9 cellular contexts compared by ENCODE assay signal in the genomic region with DNA sequence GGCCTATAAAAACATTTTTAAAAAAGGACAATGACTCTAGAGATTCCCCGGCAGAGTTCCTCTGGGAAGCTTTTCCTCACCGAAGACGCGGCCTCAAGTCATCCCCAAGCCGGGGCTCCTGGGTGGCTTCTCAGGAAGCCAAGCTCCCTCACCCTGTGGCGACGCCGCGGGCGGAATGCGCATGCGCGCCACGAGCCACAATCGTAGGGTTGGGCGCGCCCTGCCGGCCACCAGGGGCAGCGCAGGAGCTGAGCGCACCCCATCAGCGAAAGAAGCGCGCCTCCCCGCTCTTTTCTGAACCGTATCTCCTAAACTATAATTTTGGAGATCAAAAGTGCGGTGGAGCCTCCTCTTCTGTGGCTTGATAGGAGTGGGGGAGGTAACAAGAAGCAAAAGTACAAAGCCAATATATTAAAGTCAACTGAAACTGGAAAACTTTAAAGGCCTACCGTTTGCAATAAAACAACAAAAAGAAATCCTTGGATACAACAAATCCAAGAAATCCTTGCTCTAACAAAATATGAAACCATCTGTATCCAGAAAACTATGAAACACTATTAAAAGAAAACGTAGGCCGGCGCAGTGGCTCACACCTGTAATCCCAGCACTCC. TPM values are rescaled to one million over a fixed set of nuclear protein-coding genes. Genes with fewer than 3 reads are reported as not detected.
DNase-seq lines count a peak whose midpoint lies in the region; ATAC-seq, FAIRE-seq and TF ChIP-seq lines count a peak whose summit lies in the region.
"Had no signal": no experiment of that assay in that cellular context is flagged by ENCODE, and none has a peak within 500 bp of the region (broad histone marks: within the 10 kb centered on the region; RNA-seq: fewer than 3 reads in every experiment).

No MANE protein-coding gene starts in this region.

- H3K36me3 ChIP-seq in endothelial cell of umbilical vein (ENCODE audit: control insufficient read depth in 2 of 2, extremely low read depth in 1 of 2, insufficient read depth in 2 of 2, low read length in 2 of 2): no peaks in the 10 kb centered on the region

- peak; percentile 94 for DNase-seq in H9
- peak; percentile 92 for DNase-seq in activated CD8-positive, alpha-beta memory T cell treated with anti-CD3 and anti-CD28 coated beads, Interleukin-2, amount 10 ng/mL, durations not matched to agents 7 days and 5 days
- peak; percentile 38 for DNase-seq in endothelial cell of umbilical vein (ENCODE audit: low read depth, low spot score)
- DNase-seq in naive thymus-derived CD8-positive, alpha-beta T cell: peak; percentile 83 to 97 (median 91)
- DNase-seq in stimulated activated effector memory CD8-positive, alpha-beta T cell treated with anti-CD3 and anti-CD28 coated beads, Interleukin-12 subunit alpha, Interleukin-12 subunit beta, amount 100 ng/mL, for 72 hours (ENCODE audit: low spot score in 2 of 2): peak; percentile 91 to 93
- DNase-seq in NCI-H526 treated with DMSO at 0.1 percent for 48 hours (lab: John Stamatoyannopoulos, UW): no peak

- H2BK120ac ChIP-seq in H9 (ENCODE audit: low read depth, low read length, poor library complexity, severe bottlenecking): no peak overlapping the region

- H3K4me3 Mint-ChIP-seq in H9: peak overlapping the region; percentile 37 to 57; a peak in 2 of 5 replicates
- no peak overlapping the region for H3K4me3 Mint-ChIP-seq in activated CD8-positive, alpha-beta memory T cell treated with anti-CD3 and anti-CD28 coated beads, Interleukin-2, amount 10 ng/mL, durations not matched to agents 7 days and 5 days
- H3K4me3 Mint-ChIP-seq in naive thymus-derived CD8-positive, alpha-beta T cell: peak overlapping the region; percentile 57 to 86 (median 75)
- peak overlapping the region; percentile 30 for H3K4me3 Mint-ChIP-seq in stimulated activated effector memory CD8-positive, alpha-beta T cell treated with anti-CD3 and anti-CD28 coated beads, Interleukin-12 subunit alpha, Interleukin-12 subunit beta, amount 100 ng/mL, for 72 hours

- POLR2A ChIA-PET in endothelial cell of umbilical vein (lab: Charles Lee): no interaction called here
- POLR2A ChIA-PET in naive thymus-derived CD8-positive, alpha-beta T cell (lab: Charles Lee): interaction anchor here (0.6 to 5.8 kb wide), 14 partner anchors 16 to 143 kb away, joined by 3 to 48 read pairs (median 6); partner anchors contain the start of genes CHFR and GOLGA3

- H3K23me2 ChIP-seq in H9 (ENCODE audit: insufficient read length, low read depth, low read length, poor library complexity, severe bottlenecking): peaks cover 7% of the 10 kb centered on the region

- no peak overlapping the region for H3K4me3 ChIP-seq in endothelial cell of umbilical vein (replicated peaks in 1 of 3; ENCODE audit: insufficient read depth in 1 of 3, low read depth in 1 of 3, low read length in 3 of 3)

- H2BK20ac ChIP-seq in H9 (ENCODE audit: low read depth, low read length, poor library complexity, severe bottlenecking): no peak overlapping the region

- no peak overlapping the region for H3K4ac ChIP-seq in H9 (ENCODE audit: low read depth, low read length)

- H3K27me3 ChIP-seq in H9 (ENCODE audit: insufficient read depth, low read length) (no peaks in the 10 kb centered on the region), endothelial cell of umbilical vein (ENCODE audit: control insufficient read depth in 2 of 2, insufficient read depth in 2 of 2, low read length in 2 of 2) (peaks cover 3 to 17% of the 10 kb centered on the region in 2 experiments)

- no TSS peak for BruUV-seq in endothelial cell of umbilical vein (replicated peaks; lab: Mats Ljungman, UMichigan)

- CTCF ChIA-PET in activated CD8-positive, alpha-beta memory T cell treated with anti-CD3 and anti-CD28 coated beads, Interleukin-2, amount 10 ng/mL, durations not matched to agents 7 days and 5 days (lab: Charles Lee): interaction anchor here (0.5 to 2.3 kb wide), 39 partner anchors 12 to 276 kb away, joined by 3 to 19 read pairs (median 4); partner anchors contain the start of genes CHFR, GOLGA3, ZNF10 and ZNF26
- CTCF ChIA-PET in endothelial cell of umbilical vein (lab: Charles Lee): interaction anchor here (1.0 to 1.8 kb wide), 10 partner anchors 13 to 136 kb away, joined by 3 to 6 read pairs (median 4); partner anchors contain the start of genes CHFR and GOLGA3

- H2AK5ac ChIP-seq in H9 (ENCODE audit: insufficient read length, low read length): no peak overlapping the region

- H3K79me1 ChIP-seq in H9 (ENCODE audit: insufficient read depth, low read depth, low read length, poor library complexity, severe bottlenecking): no peaks in the 10 kb centered on the region

- no peak overlapping the region for H4K8ac ChIP-seq in H9 (replicated peaks; ENCODE audit: insufficient read length, low read depth, low read length)

- peaks cover 2% of the 10 kb centered on the region for H4K20me1 ChIP-seq in H9 (ENCODE audit: control insufficient read depth, insufficient read depth, insufficient read length)
- no peaks in the 10 kb centered on the region for H4K20me1 ChIP-seq in endothelial cell of umbilical vein (replicated peaks; ENCODE audit: control insufficient read depth, extremely low read depth, insufficient read depth, low read length)

- peaks cover 30% of the 10 kb centered on the region for H3K27me3 Mint-ChIP-seq in H9 (ENCODE audit: low read depth)
- H3K27me3 Mint-ChIP-seq in activated CD8-positive, alpha-beta memory T cell treated with anti-CD3 and anti-CD28 coated beads, Interleukin-2, amount 10 ng/mL, durations not matched to agents 7 days and 5 days: peaks cover 15% of the 10 kb centered on the region
- H3K27me3 Mint-ChIP-seq in naive thymus-derived CD8-positive, alpha-beta T cell: peaks cover 0 to 3% (median 0%) of the 10 kb centered on the region in 5 donors

- no peak overlapping the region for H3K27ac ChIP-seq in H9 (ENCODE audit: insufficient read length, low read depth, low read length)
- H3K27ac ChIP-seq in endothelial cell of umbilical vein (ENCODE audit: insufficient read depth, low read depth, low read length): no peak overlapping the region

- H3K9me1 ChIP-seq in endothelial cell of umbilical vein (replicated peaks; ENCODE audit: control insufficient read depth, extremely low read depth, insufficient read depth, low read length): no peaks in the 10 kb centered on the region

- H3K9ac ChIP-seq in H9 (ENCODE audit: extremely low read depth, insufficient read length, low read length) (no peak overlapping the region), endothelial cell of umbilical vein (replicated peaks; ENCODE audit: extremely low read depth, insufficient read depth, low read length) (no peak overlapping the region)

- ATAC-seq in activated CD8-positive, alpha-beta memory T cell treated with anti-CD3 and anti-CD28 coated beads, Interleukin-2, amount 10 ng/mL, durations not matched to agents 7 days and 5 days: peak; percentile 14
- ATAC-seq in naive thymus-derived CD8-positive, alpha-beta T cell: peak; percentile 8 to 21
- peak; percentile 35 for ATAC-seq in stimulated activated effector memory CD8-positive, alpha-beta T cell treated with anti-CD3 and anti-CD28 coated beads, Interleukin-12 subunit alpha, Interleukin-12 subunit beta, amount 100 ng/mL, for 72 hours
- ATAC-seq in GM18511 (IDR thresholded peaks at IDR 0.05; ENCODE audit: unreplicated experiment): no peak
- ATAC-seq in HG03457 (IDR thresholded peaks at IDR 0.05; ENCODE audit: unreplicated experiment): no peak

- H3K18ac ChIP-seq in H9 (ENCODE audit: insufficient read length, low read depth, low read length): no peak overlapping the region

- peak overlapping the region in 1 of 3 experiments; percentile 62; a peak in 1 of 7 replicates for H3K27ac Mint-ChIP-seq in H9
- no peak overlapping the region for H3K27ac Mint-ChIP-seq in activated CD8-positive, alpha-beta memory T cell treated with anti-CD3 and anti-CD28 coated beads, Interleukin-2, amount 10 ng/mL, durations not matched to agents 7 days and 5 days
- H3K27ac Mint-ChIP-seq in naive thymus-derived CD8-positive, alpha-beta T cell: peak overlapping the region in 9 of 10 donors; percentile 66 to 90 (median 83)
- H3K27ac Mint-ChIP-seq in stimulated activated effector memory CD8-positive, alpha-beta T cell treated with anti-CD3 and anti-CD28 coated beads, Interleukin-12 subunit alpha, Interleukin-12 subunit beta, amount 100 ng/mL, for 72 hours: peak overlapping the region; percentile 78

- H2BK15ac ChIP-seq in H9 (ENCODE audit: low read depth, low read length): no peak overlapping the region

- H3K4me2 ChIP-seq in H9 (ENCODE audit: insufficient read depth, insufficient read length, low read length) (no peak overlapping the region), endothelial cell of umbilical vein (ENCODE audit: insufficient read depth, low read length) (no peak overlapping the region)

- H3K79me2 ChIP-seq in H9 (ENCODE audit: insufficient read depth, low read length): no peaks in the 10 kb centered on the region
- H3K79me2 ChIP-seq in endothelial cell of umbilical vein (ENCODE audit: control insufficient read depth, insufficient read depth, low read length): no peaks in the 10 kb centered on the region

- dilution Hi-C loops in endothelial cell of umbilical vein (cut with MboI; ENCODE audit: extremely low pct_ligation_motif_present, low sequenced_read_pairs): no loop called here

- peaks cover 5 to 14% of the 10 kb centered on the region in 2 experiments; a peak in 3 of 4 replicates for H3K4me1 Mint-ChIP-seq in H9
- H3K4me1 Mint-ChIP-seq in activated CD8-positive, alpha-beta memory T cell treated with anti-CD3 and anti-CD28 coated beads, Interleukin-2, amount 10 ng/mL, durations not matched to agents 7 days and 5 days: peaks cover 21% of the 10 kb centered on the region
- peaks cover 9 to 29% (median 21%) of the 10 kb centered on the region in 4 donors for H3K4me1 Mint-ChIP-seq in naive thymus-derived CD8-positive, alpha-beta T cell
- H3K4me1 Mint-ChIP-seq in stimulated activated effector memory CD8-positive, alpha-beta T cell treated with anti-CD3 and anti-CD28 coated beads, Interleukin-12 subunit alpha, Interleukin-12 subunit beta, amount 100 ng/mL, for 72 hours: peaks cover 5% of the 10 kb centered on the region

- H2BK12ac ChIP-seq in H9 (ENCODE audit: insufficient read length, low read depth, low read length): no peak overlapping the region

- H3K36me3 Mint-ChIP-seq in H9 (ENCODE audit: insufficient read depth in 1 of 3, low read depth in 3 of 3): no peaks in the 10 kb centered on the region; a peak in 1 of 7 replicates
- H3K36me3 Mint-ChIP-seq in activated CD8-positive, alpha-beta memory T cell treated with anti-CD3 and anti-CD28 coated beads, Interleukin-2, amount 10 ng/mL, durations not matched to agents 7 days and 5 days: peaks cover 4% of the 10 kb centered on the region
- peaks cover 0 to 2% (median 0%) of the 10 kb centered on the region in 3 donors for H3K36me3 Mint-ChIP-seq in naive thymus-derived CD8-positive, alpha-beta T cell
- H3K36me3 Mint-ChIP-seq in stimulated activated effector memory CD8-positive, alpha-beta T cell treated with anti-CD3 and anti-CD28 coated beads, Interleukin-12 subunit alpha, Interleukin-12 subunit beta, amount 100 ng/mL, for 72 hours: no peaks in the 10 kb centered on the region

- TF ChIP-seq CTCF in H9 (conservative IDR thresholded peaks at IDR 0.05) (peak; percentile 95), endothelial cell of umbilical vein (IDR thresholded peaks at IDR 0.05; ENCODE audit: extremely low read depth in 1 of 2, insufficient read depth in 1 of 2, low read depth in 1 of 2, low read length in 2 of 2) (peak; percentile 86 to 89)

- H2BK5ac ChIP-seq in H9 (ENCODE audit: insufficient read length, low read length): no peak overlapping the region

- no peak overlapping the region for H3K23ac ChIP-seq in H9 (ENCODE audit: insufficient read length, low read depth, low read length)

- no peaks in the 10 kb centered on the region for H3K9me3 ChIP-seq in H9 (ENCODE audit: control insufficient read depth, low read depth, low read length)
- H3K9me3 ChIP-seq in endothelial cell of umbilical vein (replicated peaks; ENCODE audit: control insufficient read depth, insufficient read depth, low read length): no peaks in the 10 kb centered on the region

- no peaks in the 10 kb centered on the region for H3K4me1 ChIP-seq in H9 (ENCODE audit: insufficient read depth, low read length)
- peaks cover 2% of the 10 kb centered on the region for H3K4me1 ChIP-seq in endothelial cell of umbilical vein (ENCODE audit: control insufficient read depth, extremely low read depth, insufficient read depth, low read length)

- no peak overlapping the region for H3T11ph ChIP-seq in H9 (ENCODE audit: low read length)

- H4K91ac ChIP-seq in H9 (ENCODE audit: insufficient read length, low read depth, low read length): no peak overlapping the region

- peak; percentile 56 for FAIRE-seq in endothelial cell of umbilical vein (lab: Jason Lieb, UNC)
- FAIRE-seq: TTC549 had no signal

- H2AFZ ChIP-seq in H9 (ENCODE audit: low read length) (no peak overlapping the region), endothelial cell of umbilical vein (ENCODE audit: low read depth, low read length) (peak overlapping the region; percentile 40)

- H3K56ac ChIP-seq in H9 (ENCODE audit: insufficient read length, low read depth, low read length): no peak overlapping the region

- intact Hi-C loops in endothelial cell of umbilical vein (cut with micrococcal nuclease): loop anchor here (5.0 kb wide), 1 partner anchor 177 kb away; the partner anchor contains the start of gene ZNF140

- WGBS in H9 (ENCODE audit: extremely low coverage, insufficient read length, low lambda C conversion rate): no CpG with 5 or more reads among the region's 30 CpGs

- TF ChIP-seq POLR2A in endothelial cell of umbilical vein (IDR thresholded peaks at IDR 0.05; ENCODE audit: low read depth, low read length): no peak

- peaks cover 0 to 3% of the 10 kb centered on the region in 2 experiments; a peak in 2 of 5 replicates for H3K9me3 Mint-ChIP-seq in H9
- H3K9me3 Mint-ChIP-seq in activated CD8-positive, alpha-beta memory T cell treated with anti-CD3 and anti-CD28 coated beads, Interleukin-2, amount 10 ng/mL, durations not matched to agents 7 days and 5 days (ENCODE audit: low read depth): peaks cover 3% of the 10 kb centered on the region
- peaks cover 0 to 3% (median 0%) of the 10 kb centered on the region in 9 donors for H3K9me3 Mint-ChIP-seq in naive thymus-derived CD8-positive, alpha-beta T cell
- no peaks in the 10 kb centered on the region for H3K9me3 Mint-ChIP-seq in stimulated activated effector memory CD8-positive, alpha-beta T cell treated with anti-CD3 and anti-CD28 coated beads, Interleukin-12 subunit alpha, Interleukin-12 subunit beta, amount 100 ng/mL, for 72 hours

- no peak overlapping the region for H4K5ac ChIP-seq in H9 (ENCODE audit: insufficient read length, low read depth, low read length)

- H3K14ac ChIP-seq in H9 (ENCODE audit: insufficient read depth, low read length): no peak overlapping the region

RNA-seq across cellular contexts. Expression of gene CHFR, which starts 17.4 kb away (rescaled TPM):
- total RNA-seq in H9 (2021) (51.9 and 53.3 TPM in 2 replicates), endothelial cell of umbilical vein (64.7 and 66.5 TPM in 2 replicates)
- 10 to 100 TPM; 87.7 to 89.7 TPM for total RNA-seq in activated CD8-positive, alpha-beta memory T cell treated with anti-CD3 and anti-CD28 coated beads, Interleukin-2, amount 10 ng/mL, durations not matched to agents 7 days and 5 days
- polyA plus RNA-seq in endothelial cell of umbilical vein: 45.4 and 57.0 TPM in 2 replicates
- 37.3 and 39.1 TPM in 2 replicates for polyA plus RNA-seq in endothelial cell of umbilical vein (2011; cell fraction: cytosol; rRNA removed)
- polyA plus RNA-seq in endothelial cell of umbilical vein (2011; cell fraction: nucleus; rRNA removed): 161 and 181 TPM in 2 replicates
- polyA plus RNA-seq in endothelial cell of umbilical vein (2012): 30.0 and 36.7 TPM in 2 replicates
- polyA minus RNA-seq in endothelial cell of umbilical vein: 123 and 127 TPM in 2 replicates
- not detected for polyA minus RNA-seq in endothelial cell of umbilical vein (2011; cell fraction: cytosol; rRNA and poly(A)+ RNA removed)
- 68.0 and 78.4 TPM in 2 replicates for polyA minus RNA-seq in endothelial cell of umbilical vein (2011; cell fraction: nucleus; rRNA and poly(A)+ RNA removed)
- total RNA-seq in naive thymus-derived CD8-positive, alpha-beta T cell: 10 to 100 TPM; 93.5 to 96.9 TPM
- 10 to 100 TPM; 25.1 to 37.4 (median 27.6) TPM for polyA plus RNA-seq in naive thymus-derived CD8-positive, alpha-beta T cell

RNA-seq across cellular contexts. Expression of gene ZNF605, which starts 51.3 kb away (rescaled TPM):
- 17.3 and 19.3 TPM in 2 replicates for total RNA-seq in H9 (2021)
- total RNA-seq in activated CD8-positive, alpha-beta memory T cell treated with anti-CD3 and anti-CD28 coated beads, Interleukin-2, amount 10 ng/mL, durations not matched to agents 7 days and 5 days: 10 to 100 TPM in 1 of 2 experiments, 1 to 10 TPM in 1; 8.9 to 10.0 TPM
- total RNA-seq in endothelial cell of umbilical vein: 11.0 and 11.3 TPM in 2 replicates
- 2.4 TPM in 2 replicates for polyA plus RNA-seq in endothelial cell of umbilical vein
- 2.4 TPM in 2 replicates for polyA plus RNA-seq in endothelial cell of umbilical vein (2011; cell fraction: cytosol; rRNA removed)
- polyA plus RNA-seq in endothelial cell of umbilical vein (2011; cell fraction: nucleus; rRNA removed): 18.5 and 18.6 TPM in 2 replicates
- polyA plus RNA-seq in endothelial cell of umbilical vein (2012): 4.9 and 5.3 TPM in 2 replicates
- polyA minus RNA-seq in endothelial cell of umbilical vein: 6.2 and 6.4 TPM in 2 replicates
- 3.2 TPM for polyA minus RNA-seq in endothelial cell of umbilical vein (2011; cell fraction: cytosol; rRNA and poly(A)+ RNA removed)
- 8.8 and 15.5 TPM in 2 replicates for polyA minus RNA-seq in endothelial cell of umbilical vein (2011; cell fraction: nucleus; rRNA and poly(A)+ RNA removed)
- 10 to 100 TPM; 17.4 to 18.6 TPM for total RNA-seq in naive thymus-derived CD8-positive, alpha-beta T cell
- under 1 TPM; 0.46 to 0.72 (median 0.65) TPM for polyA plus RNA-seq in naive thymus-derived CD8-positive, alpha-beta T cell

Comparison
In these comparisons a context has a peak if more than half of its experiments do, and no peak if none do; other contexts are left out.
1. ATAC-seq: peak in activated CD8-positive, alpha-beta memory T cell treated with anti-CD3 and anti-CD28 coated beads, Interleukin-2, amount 10 ng/mL, durations not matched to agents 7 days and 5 days (single experiment), naive thymus-derived CD8-positive, alpha-beta T cell (2 of 2) and stimulated activated effector memory CD8-positive, alpha-beta T cell treated with anti-CD3 and anti-CD28 coated beads, Interleukin-12 subunit alpha, Interleukin-12 subunit beta, amount 100 ng/mL, for 72 hours (single experiment); none in GM18511 (single experiment) and HG03457 (single experiment).